In the genomic region with DNA sequence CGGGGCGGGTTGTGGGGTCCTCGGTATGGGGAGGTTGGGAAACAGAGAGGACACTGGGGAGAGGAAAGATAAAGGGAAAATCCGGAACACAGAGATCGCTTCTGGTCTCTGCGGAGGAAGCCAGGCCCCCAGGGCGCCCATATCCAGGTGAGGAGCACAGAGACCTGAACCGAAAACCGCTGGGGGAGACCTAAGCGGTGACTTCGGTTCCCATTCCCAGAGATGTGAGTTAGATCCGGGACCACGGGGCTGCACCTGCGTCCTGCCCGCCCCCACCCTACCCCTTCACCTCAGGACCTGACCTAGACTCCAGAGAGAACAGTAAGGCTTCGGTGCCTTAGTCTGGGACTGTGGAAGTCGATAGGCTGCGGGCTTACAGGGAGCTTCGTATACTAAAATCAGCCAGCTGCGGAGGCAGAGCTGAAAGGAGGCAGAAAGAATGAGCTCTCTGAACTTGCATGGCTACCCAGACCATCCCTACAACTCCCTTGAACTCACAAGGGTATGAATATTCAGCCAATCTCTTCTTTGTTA, we compare ENCODE assay signal across 8 cellular contexts. TPM values are rescaled to one million over a fixed set of nuclear protein-coding genes. Genes with fewer than 3 reads are reported as not detected.
DNase-seq lines count a peak whose midpoint lies in the region; ATAC-seq and TF ChIP-seq lines count a peak whose summit lies in the region.

No MANE protein-coding gene starts in this region.

- peak; percentile 75 for DNase-seq in DMS 273 (lab: John Stamatoyannopoulos, UW; ENCODE audit: unreplicated experiment)
- DNase-seq in DMS 273 treated with DMSO at 0.1 percent for 48 hours (lab: John Stamatoyannopoulos, UW), result no peak
- DNase-seq in LNCaP clone FGC (ENCODE audit: low read depth), result no peak
- no peak for DNase-seq in iPS DF 6.9 (ENCODE audit: low read depth, low spot score)
- DNase-seq in GM03348 (ENCODE audit: low spot score), result no peak

- peak overlapping the region; percentile 94 for H3K4me3 Mint-ChIP-seq in activated naive CD8-positive, alpha-beta T cell

- WGBS in iPS DF 6.9 (ENCODE audit: insufficient coverage, insufficient read length), result no CpG with 5 or more reads among the region's 20 CpGs

- H3K9ac ChIP-seq in skeletal muscle tissue (ENCODE audit: low read depth in 1 of 3, low read length in 3 of 3), result peak overlapping the region; percentile 91 to 99 (median 97)

- no peak for TF ChIP-seq CTCF in LNCaP clone FGC (IDR thresholded peaks at IDR 0.05; ENCODE audit: control insufficient read depth, extremely low read depth, insufficient read depth)

- peak; percentile 16 for ATAC-seq in GM21737 (IDR thresholded peaks at IDR 0.05; ENCODE audit: unreplicated experiment)

- 0 out of 2 replicates have a peak, but pooled peaks cover 1% of the 10 kb centered on the region for H3K4me1 ChIP-seq in iPS DF 6.9 (ENCODE audit: control insufficient read depth, insufficient read depth, low read length)
- H3K4me1 ChIP-seq in skeletal muscle tissue (ENCODE audit: control insufficient read depth in 3 of 3, insufficient read depth in 3 of 3, low read length in 3 of 3), result peaks cover 14 to 41% (median 14%) of the 10 kb centered on the region in 3 donors

- H3K27me3 ChIP-seq in iPS DF 6.9 (ENCODE audit: control insufficient read depth, insufficient read depth, low read length), result no peaks in the 10 kb centered on the region
- no peaks in the 10 kb centered on the region for H3K27me3 ChIP-seq in skeletal muscle tissue (ENCODE audit: control insufficient read depth in 3 of 3, insufficient read depth in 3 of 3, low read length in 3 of 3)

- no peaks in the 10 kb centered on the region for H3K9me3 Mint-ChIP-seq in activated naive CD8-positive, alpha-beta T cell (ENCODE audit: low read depth)

- H3K9me3 ChIP-seq in iPS DF 6.9 (ENCODE audit: control insufficient read depth, insufficient read depth, low read length) (no peaks in the 10 kb centered on the region), skeletal muscle tissue (ENCODE audit: control insufficient read depth in 3 of 3, low read length in 3 of 3) (no peaks in the 10 kb centered on the region)

- H3K27ac Mint-ChIP-seq in activated naive CD8-positive, alpha-beta T cell, result peak overlapping the region; percentile 94

- no peaks in the 10 kb centered on the region for H3K27me3 Mint-ChIP-seq in activated naive CD8-positive, alpha-beta T cell

- H3K4me3 ChIP-seq in LNCaP clone FGC (ENCODE audit: low read depth, low read length), result peak overlapping the region; percentile 87
- H3K4me3 ChIP-seq in iPS DF 6.9 (ENCODE audit: low read length), result peak overlapping the region; percentile 90
- H3K4me3 ChIP-seq in skeletal muscle tissue (ENCODE audit: low read length in 3 of 3), result peak overlapping the region; percentile 80 to 97 (median 89)

- peaks cover 51% of the 10 kb centered on the region for H3K4me1 Mint-ChIP-seq in activated naive CD8-positive, alpha-beta T cell (ENCODE audit: low read depth)

- H3K36me3 ChIP-seq in iPS DF 6.9 (ENCODE audit: control insufficient read depth, insufficient read depth, low read length), result no peaks in the 10 kb centered on the region
- no peaks in the 10 kb centered on the region for H3K36me3 ChIP-seq in skeletal muscle tissue (ENCODE audit: control insufficient read depth in 3 of 3, insufficient read depth in 3 of 3, low read length in 3 of 3)

- no peak overlapping the region for H3K27ac ChIP-seq in iPS DF 6.9 (ENCODE audit: low read length)
- H3K27ac ChIP-seq in skeletal muscle tissue (ENCODE audit: low read depth, low read length), result peak overlapping the region; percentile 99

- no peaks in the 10 kb centered on the region for H3K36me3 Mint-ChIP-seq in activated naive CD8-positive, alpha-beta T cell

RNA-seq across cellular contexts. Expression of a gene that starts 0.5 kb away (rescaled TPM):
- 43.8 TPM for total RNA-seq in skeletal muscle tissue

RNA-seq across cellular contexts. Expression of a gene that starts 50.5 kb away (rescaled TPM):
- total RNA-seq in skeletal muscle tissue, result not detected
